19 cellular contexts compared by ENCODE assay signal in genomic region chr3:193585530-193585929, GRCh38. TPM values are rescaled to one million over a fixed set of nuclear protein-coding genes. Genes with fewer than 3 reads are reported as not detected.
"Had no signal": no experiment of that assay in that cellular context is flagged by ENCODE, and none has a peak within 500 bp of the region (broad histone marks: within the 10 kb centered on the region; RNA-seq: fewer than 3 reads in every experiment).

No MANE protein-coding gene starts in this region.

- H3K36me3 ChIP-seq: heart left ventricle, ovary, thyroid gland, vagina had no signal

- H3K27me3 ChIP-seq: heart left ventricle, ovary, thyroid gland, vagina had no signal

- ATAC-seq: heart left ventricle; mucosa of descending colon; naive thymus-derived CD8-positive, alpha-beta T cell; right cardiac atrium had no signal

- H3K9me3 ChIP-seq: heart left ventricle, mucosa of descending colon, ovary, thyroid gland, vagina had no signal

- H3K4me3 ChIP-seq: heart left ventricle, mucosa of descending colon, ovary, thyroid gland, vagina had no signal

- FAIRE-seq: endometrium, frontal cortex, small intestine had no signal

- H3K27ac ChIP-seq: heart left ventricle, ovary, thyroid gland, vagina had no signal

- H3K4me1 ChIP-seq: heart left ventricle, thyroid gland, vagina had no signal

- DNase-seq: effector memory CD4-positive, alpha-beta T cell; heart left ventricle; hippocampal formation; kidney glomerular epithelial cell; mucosa of descending colon; naive thymus-derived CD8-positive, alpha-beta T cell; ovary; right cardiac atrium; small intestine; stimulated activated CD4-positive, alpha-beta T cell treated with anti-CD3 and anti-CD28 coated beads, Interleukin-12 subunit alpha, Interleukin-12 subunit beta, amount 100 ng/mL, for 4 hours; stimulated activated naive CD4-positive, alpha-beta T cell treated with Interleukin-2 at 50 U/mL for 16 hours; thyroid gland had no signal

RNA-seq across cellular contexts. Expression of gene ATP13A4, which starts 30.8 kb away (rescaled TPM):
- total RNA-seq: epithelial cell of proximal tubule, glomerular endothelial cell, lung microvascular endothelial cell, mesenteric fat pad had no signal
- polyA plus RNA-seq: heart left ventricle had no signal
